1 cellular context compared by ENCODE assay signal in the genomic region with DNA sequence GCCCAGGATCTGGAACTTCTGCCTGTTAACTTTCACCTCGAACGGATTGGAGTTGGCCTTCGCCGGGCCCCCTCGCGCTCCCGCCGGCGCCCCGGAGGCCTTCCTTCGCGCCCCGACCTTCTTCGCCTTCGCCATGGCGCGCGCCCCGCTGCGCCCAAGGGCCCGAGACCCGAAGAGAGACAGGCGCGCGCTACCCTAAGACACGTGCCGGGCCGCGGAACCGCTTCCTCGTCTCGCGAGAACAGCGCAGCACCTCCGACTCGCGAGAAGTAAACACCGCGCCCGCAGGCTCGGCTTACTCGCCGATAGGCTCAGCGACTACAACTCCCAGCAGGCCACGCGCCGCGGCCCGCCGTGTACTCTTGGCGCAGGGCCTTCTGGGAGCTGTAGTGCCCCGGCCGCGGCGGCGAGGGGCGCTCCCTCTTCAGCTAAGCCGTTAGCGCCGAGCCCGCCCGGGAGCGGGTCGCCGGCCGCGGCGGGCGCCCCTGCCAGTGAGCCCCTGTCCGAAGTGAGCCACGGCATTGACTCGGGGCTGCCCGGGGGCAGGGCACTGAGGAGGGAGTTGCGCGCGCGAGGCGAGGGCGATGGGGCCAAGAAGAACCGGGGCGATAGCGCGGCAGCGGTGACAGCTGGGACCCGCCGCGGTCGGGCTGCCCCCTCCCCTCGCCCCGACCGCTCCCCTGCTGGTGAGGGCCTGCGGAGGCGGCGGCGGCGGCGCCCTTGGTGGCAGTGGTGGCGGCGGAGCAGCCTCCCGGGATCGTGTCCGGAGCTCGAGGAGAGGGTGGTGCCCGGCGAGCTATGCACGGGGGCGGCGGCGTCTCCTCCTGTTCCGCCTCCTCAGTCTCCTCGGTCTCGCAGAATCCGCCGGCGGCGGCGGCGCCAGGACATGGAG.
TF ChIP-seq lines count a peak whose summit lies in the region.

A gene (plus strand): TSS at position 387 of the 892 bp plus-strand sequence. CDS start 500 bp downstream, at position 887.
A gene (minus strand): TSS at position 222 of the 892 bp plus-strand sequence. CDS start 87 bp downstream, at position 135.

TF ChIP-seq in HepG2, 621 proteins besides CTCF, POLR2A, EP300 and RAD21 (continued from another document and continues in another):
- TF ChIP-seq NPAS2 (CRISPR knock-in tag; IDR thresholded peaks at IDR 0.05; ENCODE audit: borderline replicate concordance) (0 out of 2 replicates have a peak, but pooled peaks have one; percentile 91), ZNF329 (CRISPR knock-in tag; IDR thresholded peaks at IDR 0.05; ENCODE audit: low read depth) (peak; percentile 89), NFYB (CRISPR knock-in tag; IDR thresholded peaks at IDR 0.05) (peak; percentile 68), ZNF709 (CRISPR knock-in tag; IDR thresholded peaks at IDR 0.05) (peak; percentile 88; the same call in 1 of the 2 replicates), IRX3 (CRISPR knock-in tag; IDR thresholded peaks at IDR 0.05; ENCODE audit: borderline replicate concordance, low read depth) (peak; percentile 92), ZNF382 (CRISPR knock-in tag; IDR thresholded peaks at IDR 0.05; ENCODE audit: borderline replicate concordance) (no peak), ZNF143 (CRISPR knock-in tag; IDR thresholded peaks at IDR 0.05) (peak; percentile 99), FOXC1 (CRISPR knock-in tag; IDR thresholded peaks at IDR 0.05; ENCODE audit: borderline replicate concordance) (peak; percentile 96; the same call in 1 of the 2 replicates), ZNF333 (CRISPR knock-in tag; IDR thresholded peaks at IDR 0.05; ENCODE audit: borderline replicate concordance) (peak; percentile 39; the same call in 1 of the 2 replicates), BHLHE40 (IDR thresholded peaks at IDR 0.05; ENCODE audit: low read length) (peak; percentile 98), ZNF674 (CRISPR knock-in tag; IDR thresholded peaks at IDR 0.05; ENCODE audit: low read depth) (0 out of 2 replicates have a peak, but pooled peaks have one; percentile 83), ZC3H13 (CRISPR knock-in tag; IDR thresholded peaks at IDR 0.05) (peak; percentile 94), KDM5B (CRISPR knock-in tag; IDR thresholded peaks at IDR 0.05; ENCODE audit: borderline replicate concordance) (peak; percentile 98), ZFAT (CRISPR knock-in tag; conservative IDR thresholded peaks at IDR 0.05) (no peak; the same call in 1 of the 2 replicates), ZC3H4 (CRISPR knock-in tag; IDR thresholded peaks at IDR 0.05; ENCODE audit: borderline replicate concordance) (no peak), DR1 (CRISPR knock-in tag; IDR thresholded peaks at IDR 0.05) (peak; percentile 88), ZNF383 (CRISPR knock-in tag; IDR thresholded peaks at IDR 0.05; ENCODE audit: borderline replicate concordance) (peak; percentile 90; the same call in 1 of the 2 replicates), RELA (CRISPR knock-in tag; IDR thresholded peaks at IDR 0.05) (0 out of 2 replicates have a peak, but pooled peaks have one; percentile 35), HOXD1 (CRISPR knock-in tag; IDR thresholded peaks at IDR 0.05) (0 out of 2 replicates have a peak, but pooled peaks have one; percentile 13), NFATC3 (CRISPR knock-in tag; IDR thresholded peaks at IDR 0.05) (peak; percentile 79; the same call in 1 of the 2 replicates), MZF1 (CRISPR knock-in tag; IDR thresholded peaks at IDR 0.05; ENCODE audit: borderline replicate concordance) (no peak), SP2 (CRISPR knock-in tag; IDR thresholded peaks at IDR 0.05) (peak; percentile 46; the same call in 1 of the 2 replicates), ZMAT3 (CRISPR knock-in tag; conservative IDR thresholded peaks at IDR 0.05) (peak; percentile 79; the same call in 1 of the 2 replicates), ZNF550 (CRISPR knock-in tag; IDR thresholded peaks at IDR 0.05; ENCODE audit: borderline replicate concordance) (no peak), HIVEP1 (CRISPR knock-in tag; IDR thresholded peaks at IDR 0.05) (peak; percentile 90), SATB2 (CRISPR knock-in tag; IDR thresholded peaks at IDR 0.05) (peak; percentile 85), SIN3B (IDR thresholded peaks at IDR 0.05; ENCODE audit: low read length) (0 out of 2 replicates have a peak, but pooled peaks have one; percentile 26), ZNF766 (CRISPR knock-in tag; IDR thresholded peaks at IDR 0.05; ENCODE audit: borderline replicate concordance) (peak; percentile 84; the same call in 1 of the 2 replicates), TP53 (CRISPR knock-in tag; conservative IDR thresholded peaks at IDR 0.05) (no peak), ZNF446 (CRISPR knock-in tag; IDR thresholded peaks at IDR 0.05) (peak; percentile 87), MEIS1 (CRISPR knock-in tag; IDR thresholded peaks at IDR 0.05; ENCODE audit: borderline replicate concordance) (peak; percentile 78; the same call in 1 of the 2 replicates), YY1 (IDR thresholded peaks at IDR 0.05; ENCODE audit: insufficient read depth, insufficient replicate concordance, low read depth, low read length) (no peak), ZNF724P (CRISPR knock-in tag; IDR thresholded peaks at IDR 0.05; ENCODE audit: borderline replicate concordance) (peak; percentile 94; the same call in 1 of the 2 replicates), ZNF337 (CRISPR knock-in tag; IDR thresholded peaks at IDR 0.05; ENCODE audit: borderline replicate concordance, low read depth) (peak; percentile 57; the same call in 1 of the 2 replicates), WIZ (CRISPR knock-in tag; IDR thresholded peaks at IDR 0.05) (peak; percentile 90), HOXA7 (CRISPR knock-in tag; IDR thresholded peaks at IDR 0.05) (peak; percentile 84; the same call in 1 of the 2 replicates)
- TF ChIP-seq, protein P1, sequence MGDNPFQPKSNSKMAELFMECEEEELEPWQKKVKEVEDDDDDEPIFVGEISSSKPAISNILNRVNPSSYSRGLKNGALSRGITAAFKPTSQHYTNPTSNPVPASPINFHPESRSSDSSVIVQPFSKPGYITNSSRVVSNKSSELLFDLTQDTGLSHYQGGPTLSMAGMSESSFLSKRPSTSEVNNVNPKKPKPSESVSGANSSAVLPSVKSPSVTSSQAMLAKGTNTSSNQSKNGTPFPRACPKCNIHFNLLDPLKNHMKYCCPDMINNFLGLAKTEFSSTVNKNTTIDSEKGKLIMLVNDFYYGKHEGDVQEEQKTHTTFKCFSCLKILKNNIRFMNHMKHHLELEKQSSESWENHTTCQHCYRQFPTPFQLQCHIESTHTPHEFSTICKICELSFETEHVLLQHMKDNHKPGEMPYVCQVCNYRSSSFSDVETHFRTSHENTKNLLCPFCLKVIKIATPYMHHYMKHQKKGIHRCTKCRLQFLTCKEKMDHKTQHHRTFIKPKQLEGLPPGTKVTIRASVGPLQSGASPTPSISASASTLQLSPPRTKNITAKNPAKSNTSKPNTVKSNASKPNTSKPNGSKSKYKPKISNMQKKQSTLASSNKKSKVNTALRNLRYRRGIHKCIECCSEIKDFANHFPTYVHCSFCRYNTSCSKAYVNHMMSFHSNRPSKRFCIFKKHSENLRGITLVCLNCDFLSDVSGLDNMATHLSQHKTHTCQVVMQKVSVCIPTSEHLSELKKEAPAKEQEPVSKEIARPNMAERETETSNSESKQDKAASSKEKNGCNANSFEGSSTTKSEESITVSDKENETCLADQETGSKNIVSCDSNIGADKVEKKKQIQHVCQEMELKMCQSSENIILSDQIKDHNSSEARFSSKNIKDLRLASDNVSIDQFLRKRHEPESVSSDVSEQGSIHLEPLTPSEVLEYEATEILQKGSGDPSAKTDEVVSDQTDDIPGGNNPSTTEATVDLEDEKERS (CRISPR knock-in tag; IDR thresholded peaks at IDR 0.05), result no peak
- TF ChIP-seq, protein P2, sequence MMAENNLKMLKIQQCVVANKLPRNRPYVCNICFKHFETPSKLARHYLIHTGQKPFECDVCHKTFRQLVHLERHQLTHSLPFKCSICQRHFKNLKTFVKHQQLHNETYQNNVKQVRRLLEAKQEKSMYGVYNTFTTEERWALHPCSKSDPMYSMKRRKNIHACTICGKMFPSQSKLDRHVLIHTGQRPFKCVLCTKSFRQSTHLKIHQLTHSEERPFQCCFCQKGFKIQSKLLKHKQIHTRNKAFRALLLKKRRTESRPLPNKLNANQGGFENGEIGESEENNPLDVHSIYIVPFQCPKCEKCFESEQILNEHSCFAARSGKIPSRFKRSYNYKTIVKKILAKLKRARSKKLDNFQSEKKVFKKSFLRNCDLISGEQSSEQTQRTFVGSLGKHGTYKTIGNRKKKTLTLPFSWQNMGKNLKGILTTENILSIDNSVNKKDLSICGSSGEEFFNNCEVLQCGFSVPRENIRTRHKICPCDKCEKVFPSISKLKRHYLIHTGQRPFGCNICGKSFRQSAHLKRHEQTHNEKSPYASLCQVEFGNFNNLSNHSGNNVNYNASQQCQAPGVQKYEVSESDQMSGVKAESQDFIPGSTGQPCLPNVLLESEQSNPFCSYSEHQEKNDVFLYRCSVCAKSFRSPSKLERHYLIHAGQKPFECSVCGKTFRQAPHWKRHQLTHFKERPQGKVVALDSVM (CRISPR knock-in tag; IDR thresholded peaks at IDR 0.05), result peak; percentile 53; the same call in 1 of the 2 replicates
- TF ChIP-seq, protein P3, sequence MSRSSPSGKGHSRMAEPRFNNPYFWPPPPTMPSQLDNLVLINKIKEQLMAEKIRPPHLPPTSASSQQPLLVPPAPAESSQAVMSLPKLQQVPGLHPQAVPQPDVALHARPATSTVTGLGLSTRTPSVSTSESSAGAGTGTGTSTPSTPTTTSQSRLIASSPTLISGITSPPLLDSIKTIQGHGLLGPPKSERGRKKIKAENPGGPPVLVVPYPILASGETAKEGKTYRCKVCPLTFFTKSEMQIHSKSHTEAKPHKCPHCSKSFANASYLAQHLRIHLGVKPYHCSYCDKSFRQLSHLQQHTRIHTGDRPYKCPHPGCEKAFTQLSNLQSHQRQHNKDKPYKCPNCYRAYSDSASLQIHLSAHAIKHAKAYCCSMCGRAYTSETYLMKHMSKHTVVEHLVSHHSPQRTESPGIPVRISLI (CRISPR knock-in tag; IDR thresholded peaks at IDR 0.05; ENCODE audit: borderline replicate concordance), result peak; percentile 71
- TF ChIP-seq, protein P4, sequence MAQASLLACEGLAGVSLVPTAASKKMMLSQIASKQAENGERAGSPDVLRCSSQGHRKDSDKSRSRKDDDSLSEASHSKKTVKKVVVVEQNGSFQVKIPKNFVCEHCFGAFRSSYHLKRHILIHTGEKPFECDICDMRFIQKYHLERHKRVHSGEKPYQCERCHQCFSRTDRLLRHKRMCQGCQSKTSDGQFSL (CRISPR knock-in tag; IDR thresholded peaks at IDR 0.05), result no peak
- TF ChIP-seq, protein P5, sequence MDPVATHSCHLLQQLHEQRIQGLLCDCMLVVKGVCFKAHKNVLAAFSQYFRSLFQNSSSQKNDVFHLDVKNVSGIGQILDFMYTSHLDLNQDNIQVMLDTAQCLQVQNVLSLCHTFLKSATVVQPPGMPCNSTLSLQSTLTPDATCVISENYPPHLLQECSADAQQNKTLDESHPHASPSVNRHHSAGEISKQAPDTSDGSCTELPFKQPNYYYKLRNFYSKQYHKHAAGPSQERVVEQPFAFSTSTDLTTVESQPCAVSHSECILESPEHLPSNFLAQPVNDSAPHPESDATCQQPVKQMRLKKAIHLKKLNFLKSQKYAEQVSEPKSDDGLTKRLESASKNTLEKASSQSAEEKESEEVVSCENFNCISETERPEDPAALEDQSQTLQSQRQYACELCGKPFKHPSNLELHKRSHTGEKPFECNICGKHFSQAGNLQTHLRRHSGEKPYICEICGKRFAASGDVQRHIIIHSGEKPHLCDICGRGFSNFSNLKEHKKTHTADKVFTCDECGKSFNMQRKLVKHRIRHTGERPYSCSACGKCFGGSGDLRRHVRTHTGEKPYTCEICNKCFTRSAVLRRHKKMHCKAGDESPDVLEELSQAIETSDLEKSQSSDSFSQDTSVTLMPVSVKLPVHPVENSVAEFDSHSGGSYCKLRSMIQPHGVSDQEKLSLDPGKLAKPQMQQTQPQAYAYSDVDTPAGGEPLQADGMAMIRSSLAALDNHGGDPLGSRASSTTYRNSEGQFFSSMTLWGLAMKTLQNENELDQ (CRISPR knock-in tag; IDR thresholded peaks at IDR 0.05; ENCODE audit: borderline replicate concordance), result peak; percentile 71
- TF ChIP-seq, protein P6, sequence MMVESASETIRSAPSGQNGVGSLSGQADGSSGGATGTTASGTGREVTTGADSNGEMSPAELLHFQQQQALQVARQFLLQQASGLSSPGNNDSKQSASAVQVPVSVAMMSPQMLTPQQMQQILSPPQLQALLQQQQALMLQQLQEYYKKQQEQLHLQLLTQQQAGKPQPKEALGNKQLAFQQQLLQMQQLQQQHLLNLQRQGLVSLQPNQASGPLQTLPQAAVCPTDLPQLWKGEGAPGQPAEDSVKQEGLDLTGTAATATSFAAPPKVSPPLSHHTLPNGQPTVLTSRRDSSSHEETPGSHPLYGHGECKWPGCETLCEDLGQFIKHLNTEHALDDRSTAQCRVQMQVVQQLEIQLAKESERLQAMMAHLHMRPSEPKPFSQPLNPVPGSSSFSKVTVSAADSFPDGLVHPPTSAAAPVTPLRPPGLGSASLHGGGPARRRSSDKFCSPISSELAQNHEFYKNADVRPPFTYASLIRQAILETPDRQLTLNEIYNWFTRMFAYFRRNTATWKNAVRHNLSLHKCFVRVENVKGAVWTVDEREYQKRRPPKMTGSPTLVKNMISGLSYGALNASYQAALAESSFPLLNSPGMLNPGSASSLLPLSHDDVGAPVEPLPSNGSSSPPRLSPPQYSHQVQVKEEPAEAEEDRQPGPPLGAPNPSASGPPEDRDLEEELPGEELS (CRISPR knock-in tag; IDR thresholded peaks at IDR 0.05), result peak; percentile 81
- TF ChIP-seq, protein P7, sequence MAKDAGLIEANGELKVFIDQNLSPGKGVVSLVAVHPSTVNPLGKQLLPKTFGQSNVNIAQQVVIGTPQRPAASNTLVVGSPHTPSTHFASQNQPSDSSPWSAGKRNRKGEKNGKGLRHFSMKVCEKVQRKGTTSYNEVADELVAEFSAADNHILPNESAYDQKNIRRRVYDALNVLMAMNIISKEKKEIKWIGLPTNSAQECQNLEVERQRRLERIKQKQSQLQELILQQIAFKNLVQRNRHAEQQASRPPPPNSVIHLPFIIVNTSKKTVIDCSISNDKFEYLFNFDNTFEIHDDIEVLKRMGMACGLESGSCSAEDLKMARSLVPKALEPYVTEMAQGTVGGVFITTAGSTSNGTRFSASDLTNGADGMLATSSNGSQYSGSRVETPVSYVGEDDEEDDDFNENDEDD (CRISPR knock-in tag; IDR thresholded peaks at IDR 0.05; ENCODE audit: borderline replicate concordance), result peak; percentile 97
- TF ChIP-seq, protein P8, sequence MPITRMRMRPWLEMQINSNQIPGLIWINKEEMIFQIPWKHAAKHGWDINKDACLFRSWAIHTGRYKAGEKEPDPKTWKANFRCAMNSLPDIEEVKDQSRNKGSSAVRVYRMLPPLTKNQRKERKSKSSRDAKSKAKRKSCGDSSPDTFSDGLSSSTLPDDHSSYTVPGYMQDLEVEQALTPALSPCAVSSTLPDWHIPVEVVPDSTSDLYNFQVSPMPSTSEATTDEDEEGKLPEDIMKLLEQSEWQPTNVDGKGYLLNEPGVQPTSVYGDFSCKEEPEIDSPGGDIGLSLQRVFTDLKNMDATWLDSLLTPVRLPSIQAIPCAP (CRISPR knock-in tag; IDR thresholded peaks at IDR 0.05; ENCODE audit: low read depth), result no peak
- TF ChIP-seq, protein P9, sequence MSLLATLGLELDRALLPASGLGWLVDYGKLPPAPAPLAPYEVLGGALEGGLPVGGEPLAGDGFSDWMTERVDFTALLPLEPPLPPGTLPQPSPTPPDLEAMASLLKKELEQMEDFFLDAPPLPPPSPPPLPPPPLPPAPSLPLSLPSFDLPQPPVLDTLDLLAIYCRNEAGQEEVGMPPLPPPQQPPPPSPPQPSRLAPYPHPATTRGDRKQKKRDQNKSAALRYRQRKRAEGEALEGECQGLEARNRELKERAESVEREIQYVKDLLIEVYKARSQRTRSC (CRISPR knock-in tag; IDR thresholded peaks at IDR 0.05; ENCODE audit: low read depth), result peak; percentile 97; the same call in 1 of the 2 replicates
- TF ChIP-seq, protein P10, sequence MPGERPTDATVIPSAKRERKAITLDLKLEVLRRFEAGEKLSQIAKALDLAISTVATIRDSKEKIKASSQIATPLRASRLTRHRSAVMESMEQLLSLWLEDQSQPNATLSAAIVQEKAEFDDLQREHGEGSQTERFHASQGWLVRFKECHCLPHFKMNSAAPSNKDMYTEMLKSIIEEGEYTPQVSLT (CRISPR knock-in tag; IDR thresholded peaks at IDR 0.05; ENCODE audit: borderline replicate concordance, low read depth), result no peak
